In genomic region chr21:35237287-35237686, GRCh38 we compare ENCODE assay signal across 27 cellular contexts.
"Had no signal": no experiment of that assay in that cellular context is flagged by ENCODE, and none has a peak within 500 bp of the region (broad histone marks: within the 10 kb centered on the region; RNA-seq: fewer than 3 reads in every experiment).

No MANE protein-coding gene starts in this region.

- H3K4me2 ChIP-seq: hepatocyte had no signal

- H3K27ac Mint-ChIP-seq: activated naive CD4-positive, alpha-beta T cell treated with anti-CD3 and anti-CD28 coated beads, Interleukin-2, amount 10 ng/mL, durations not matched to agents 7 days and 5 days; activated naive CD8-positive, alpha-beta T cell treated with anti-CD3 and anti-CD28 coated beads, Interleukin-2, amount 10 ng/mL, durations not matched to agents 7 days and 5 days; stimulated activated naive CD8-positive, alpha-beta T cell treated with anti-CD3 and anti-CD28 coated beads, Interleukin-15, amount 100 ng/mL, for 72 hours had no signal

- H3K27ac ChIP-seq: ascending aorta, brain microvascular endothelial cell, gastroesophageal sphincter, hepatocyte, left ventricle myocardium inferior, pancreas, psoas muscle, sigmoid colon, thyroid gland, upper lobe of left lung, VCaP had no signal

- H3K27me3 Mint-ChIP-seq: activated naive CD4-positive, alpha-beta T cell treated with anti-CD3 and anti-CD28 coated beads, Interleukin-2, amount 10 ng/mL, durations not matched to agents 7 days and 5 days; stimulated activated naive CD8-positive, alpha-beta T cell treated with anti-CD3 and anti-CD28 coated beads, Interleukin-15, amount 100 ng/mL, for 72 hours had no signal

- H3K4me3 ChIP-seq: ascending aorta, gastroesophageal sphincter, hepatocyte, left ventricle myocardium inferior, lung, pancreas, psoas muscle, sigmoid colon, thyroid gland, upper lobe of left lung had no signal

- H3K79me2 ChIP-seq: hepatocyte had no signal

- H3K36me3 Mint-ChIP-seq: stimulated activated effector memory CD8-positive, alpha-beta T cell treated with anti-CD3 and anti-CD28 coated beads, Interleukin-12 subunit alpha, Interleukin-12 subunit beta, amount 100 ng/mL, for 72 hours had no signal

- FAIRE-seq: endothelial cell of umbilical vein, pancreas, small intestine, TTC549 had no signal

- DNase-seq: activated CD4-positive, alpha-beta T cell treated with anti-CD3 and anti-CD28 coated beads, Interleukin-2, amount 50 U/mL, for 4 hours; activated CD8-positive, alpha-beta memory T cell treated with anti-CD3 and anti-CD28 coated beads for 24 hours; activated gamma-delta T cell; activated naive CD4-positive, alpha-beta T cell treated with anti-CD3 and anti-CD28 coated beads, Interleukin-2, amount 10 ng/mL, durations not matched to agents 7 days and 5 days; activated naive CD8-positive, alpha-beta T cell treated with anti-CD3 and anti-CD28 coated beads, Interleukin-2, amount 10 ng/mL, durations not matched to agents 7 days and 5 days; brain microvascular endothelial cell; islet precursor cell; left ventricle myocardium inferior; mesendoderm; nucleus accumbens; pancreas; psoas muscle; sigmoid colon; small intestine; stimulated activated CD4-positive, alpha-beta T cell treated with anti-CD3 and anti-CD28 coated beads, Interleukin-4, amount 100 ng/mL, for 24 hours; stimulated activated naive CD8-positive, alpha-beta T cell treated with anti-CD3 and anti-CD28 coated beads, Interleukin-15, amount 100 ng/mL, for 72 hours; substantia nigra; thyroid gland; upper lobe of left lung had no signal

- H3K4me1 ChIP-seq: gastroesophageal sphincter, left ventricle myocardium inferior, pancreas, sigmoid colon, thyroid gland, upper lobe of left lung had no signal

- H3K36me3 ChIP-seq: ascending aorta, brain microvascular endothelial cell, gastroesophageal sphincter, left ventricle myocardium inferior, pancreas, sigmoid colon, thyroid gland, upper lobe of left lung had no signal

- H2AFZ ChIP-seq: hepatocyte had no signal

- H3K27me3 ChIP-seq: ascending aorta, brain microvascular endothelial cell, hepatocyte, pancreas, sigmoid colon, thyroid gland, upper lobe of left lung had no signal

- H3K9me3 ChIP-seq: ascending aorta, pancreas, thyroid gland had no signal

- H3K4me3 Mint-ChIP-seq: activated naive CD4-positive, alpha-beta T cell treated with anti-CD3 and anti-CD28 coated beads, Interleukin-2, amount 10 ng/mL, durations not matched to agents 7 days and 5 days; activated naive CD8-positive, alpha-beta T cell treated with anti-CD3 and anti-CD28 coated beads, Interleukin-2, amount 10 ng/mL, durations not matched to agents 7 days and 5 days; stimulated activated effector memory CD8-positive, alpha-beta T cell treated with anti-CD3 and anti-CD28 coated beads, Interleukin-12 subunit alpha, Interleukin-12 subunit beta, amount 100 ng/mL, for 72 hours; stimulated activated naive CD8-positive, alpha-beta T cell treated with anti-CD3 and anti-CD28 coated beads, Interleukin-15, amount 100 ng/mL, for 72 hours had no signal
